In genomic region chr7:41232086-41232485, GRCh38 we compare ENCODE assay signal across 31 cellular contexts.
DNase-seq lines count a peak whose midpoint lies in the region; ATAC-seq, FAIRE-seq and TF ChIP-seq lines count a peak whose summit lies in the region.
"Had no signal": no experiment of that assay in that cellular context is flagged by ENCODE, and none has a peak within 500 bp of the region (broad histone marks: within the 10 kb centered on the region; RNA-seq: fewer than 3 reads in every experiment).

No MANE protein-coding gene starts in this region.

- H3K36me3 ChIP-seq in astrocyte (ENCODE audit: insufficient read depth, low read length), result no peaks in the 10 kb centered on the region
- H3K36me3 ChIP-seq: left lung, right lobe of liver, tibial artery had no signal

- H4K20me1 ChIP-seq in astrocyte (ENCODE audit: insufficient read depth, low read length), result no peaks in the 10 kb centered on the region

- no peaks in the 10 kb centered on the region for H3K79me2 ChIP-seq in astrocyte (ENCODE audit: insufficient read depth, low read length)
- H3K79me2 ChIP-seq: parathyroid adenoma had no signal

- no peak for TF ChIP-seq CTCF in astrocyte (IDR thresholded peaks at IDR 0.05; ENCODE audit: insufficient read depth, low read depth, low read length)
- TF ChIP-seq CTCF in fibroblast of the aortic adventitia (IDR thresholded peaks at IDR 0.05; ENCODE audit: insufficient read depth, low read length), result no peak

- no peak for FAIRE-seq in astrocyte (lab: Jason Lieb, UNC)
- FAIRE-seq: H1 had no signal

- H2AFZ ChIP-seq in astrocyte (ENCODE audit: low read depth, low read length), result no peak overlapping the region
- H2AFZ ChIP-seq: parathyroid adenoma had no signal

- peaks cover 2% of the 10 kb centered on the region for H3K36me3 Mint-ChIP-seq in astrocyte (ENCODE audit: low read depth, unreplicated experiment)
- H3K36me3 Mint-ChIP-seq: activated CD8-positive, alpha-beta memory T cell treated with anti-CD3 and anti-CD28 coated beads, Interleukin-2, amount 10 ng/mL, durations not matched to agents 7 days and 5 days; CD4-positive, CD25-positive, alpha-beta regulatory T cell had no signal

- no peak overlapping the region for H3K27ac ChIP-seq in astrocyte (ENCODE audit: low read depth, low read length)
- H3K27ac ChIP-seq: HL-60, left lung, parathyroid adenoma, right lobe of liver, tibial artery had no signal

- peaks cover 2% of the 10 kb centered on the region for H3K9me3 ChIP-seq in astrocyte (ENCODE audit: insufficient read depth, low read depth, low read length)
- H3K9me3 ChIP-seq: right lobe of liver had no signal

- no peak overlapping the region for H3K4me3 Mint-ChIP-seq in astrocyte (ENCODE audit: unreplicated experiment)
- H3K4me3 Mint-ChIP-seq: activated CD4-positive, alpha-beta T cell treated with anti-CD3 and anti-CD28 coated beads, Interleukin-2, amount 10 ng/mL, durations not matched to agents 24 days and 14 days; activated CD8-positive, alpha-beta memory T cell treated with anti-CD3 and anti-CD28 coated beads, Interleukin-2, amount 10 ng/mL, durations not matched to agents 7 days and 5 days; activated naive CD4-positive, alpha-beta T cell treated with anti-CD3 and anti-CD28 coated beads for 36 hours; activated T-cell treated with anti-CD3 and anti-CD28 coated beads, Interleukin-2, amount 50 U/mL, for 72 hours; CD4-positive, CD25-positive, alpha-beta regulatory T cell; natural killer cell treated with Interleukin-12 subunit alpha and Interleukin-12 subunit beta and Interleukin-15 and Interleukin-18, amount 100 ng/mL, for 72 hours; stimulated activated naive CD8-positive, alpha-beta T cell treated with anti-CD3 and anti-CD28 coated beads, Interleukin-15, amount 100 ng/mL, for 72 hours had no signal

- no peak overlapping the region for H3K9ac ChIP-seq in astrocyte (ENCODE audit: low read length)
- H3K9ac ChIP-seq: parathyroid adenoma had no signal

- no peaks in the 10 kb centered on the region for H3K27me3 ChIP-seq in astrocyte (ENCODE audit: insufficient read depth, low read length)
- H3K27me3 ChIP-seq: left lung, right lobe of liver, tibial artery had no signal

- peaks cover 21% of the 10 kb centered on the region for H3K9me3 Mint-ChIP-seq in astrocyte (ENCODE audit: unreplicated experiment)

- H3K4me3 ChIP-seq in astrocyte (ENCODE audit: insufficient read depth, low read depth, low read length), result no peak overlapping the region
- H3K4me3 ChIP-seq in fibroblast of the aortic adventitia (ENCODE audit: low read depth, low read length), result no peak overlapping the region
- H3K4me3 ChIP-seq: left lung, right lobe of liver, tibial artery had no signal

- H3K27me3 Mint-ChIP-seq in astrocyte (ENCODE audit: low read depth, unreplicated experiment), result no peaks in the 10 kb centered on the region
- H3K27me3 Mint-ChIP-seq: activated CD4-positive, alpha-beta T cell treated with anti-CD3 and anti-CD28 coated beads, Interleukin-2, amount 10 ng/mL, durations not matched to agents 24 days and 14 days; activated CD8-positive, alpha-beta memory T cell treated with anti-CD3 and anti-CD28 coated beads, Interleukin-2, amount 10 ng/mL, durations not matched to agents 7 days and 5 days; CD4-positive, CD25-positive, alpha-beta regulatory T cell; natural killer cell treated with Interleukin-12 subunit alpha and Interleukin-12 subunit beta and Interleukin-15 and Interleukin-18, amount 100 ng/mL, for 72 hours; stimulated activated naive CD8-positive, alpha-beta T cell treated with anti-CD3 and anti-CD28 coated beads, Interleukin-15, amount 100 ng/mL, for 72 hours had no signal

- no peaks in the 10 kb centered on the region for H3K4me1 ChIP-seq in astrocyte (ENCODE audit: insufficient read depth, low read length)
- H3K4me1 ChIP-seq: left lung, parathyroid adenoma, right lobe of liver, tibial artery had no signal

- H3K27ac Mint-ChIP-seq in astrocyte (ENCODE audit: unreplicated experiment), result peak overlapping the region; percentile 38
- H3K27ac Mint-ChIP-seq: activated CD4-positive, alpha-beta T cell treated with anti-CD3 and anti-CD28 coated beads, Interleukin-2, amount 10 ng/mL, durations not matched to agents 24 days and 14 days; activated CD8-positive, alpha-beta memory T cell treated with anti-CD3 and anti-CD28 coated beads, Interleukin-2, amount 10 ng/mL, durations not matched to agents 7 days and 5 days; activated naive CD4-positive, alpha-beta T cell treated with anti-CD3 and anti-CD28 coated beads for 36 hours; activated T-cell treated with anti-CD3 and anti-CD28 coated beads, Interleukin-2, amount 50 U/mL, for 72 hours; CD4-positive, CD25-positive, alpha-beta regulatory T cell; natural killer cell treated with Interleukin-12 subunit alpha and Interleukin-12 subunit beta and Interleukin-15 and Interleukin-18, amount 100 ng/mL, for 72 hours; stimulated activated naive CD8-positive, alpha-beta T cell treated with anti-CD3 and anti-CD28 coated beads, Interleukin-15, amount 100 ng/mL, for 72 hours had no signal

- DNase-seq in HCEC 1CT (peak; percentile 33), astrocyte (ENCODE audit: low read depth) (peak; percentile 43), fibroblast of the aortic adventitia (ENCODE audit: low read depth) (peak; percentile 48), stromal cell of bone marrow (ENCODE audit: low read depth) (peak; percentile 40), NCI-H526 (lab: John Stamatoyannopoulos, UW) (no peak), OCI-M2 (lab: John Stamatoyannopoulos, UW; ENCODE audit: unreplicated experiment) (no peak)
- DNase-seq: activated CD4-positive, alpha-beta T cell treated with anti-CD3 and anti-CD28 coated beads, Interleukin-2, amount 10 ng/mL, durations not matched to agents 24 days and 14 days; activated CD8-positive, alpha-beta memory T cell treated with anti-CD3 and anti-CD28 coated beads, Interleukin-2, amount 10 ng/mL, durations not matched to agents 7 days and 5 days; activated naive CD4-positive, alpha-beta T cell treated with anti-CD3 and anti-CD28 coated beads for 36 hours; activated T-cell treated with anti-CD3 and anti-CD28 coated beads, Interleukin-2, amount 50 U/mL, for 72 hours; anterior cingulate cortex; caudate nucleus; CD4-positive, CD25-positive, alpha-beta regulatory T cell; dermis blood vessel endothelial cell; foreskin melanocyte; left lung; midbrain; NCI-H1105; NCI-H2029; NCI-H226; NCI-H774; right lobe of liver; stimulated activated CD4-positive, alpha-beta T cell treated with anti-CD3 and anti-CD28 coated beads, Interleukin-15, amount 100 ng/mL, for 24 hours; stimulated activated naive CD8-positive, alpha-beta T cell treated with anti-CD3 and anti-CD28 coated beads, Interleukin-15, amount 100 ng/mL, for 72 hours; tibial artery had no signal

- peaks cover 14% of the 10 kb centered on the region for H3K4me1 Mint-ChIP-seq in astrocyte (ENCODE audit: low read depth, unreplicated experiment)
- H3K4me1 Mint-ChIP-seq: activated CD4-positive, alpha-beta T cell treated with anti-CD3 and anti-CD28 coated beads, Interleukin-2, amount 10 ng/mL, durations not matched to agents 24 days and 14 days; activated CD8-positive, alpha-beta memory T cell treated with anti-CD3 and anti-CD28 coated beads, Interleukin-2, amount 10 ng/mL, durations not matched to agents 7 days and 5 days; CD4-positive, CD25-positive, alpha-beta regulatory T cell; stimulated activated naive CD8-positive, alpha-beta T cell treated with anti-CD3 and anti-CD28 coated beads, Interleukin-15, amount 100 ng/mL, for 72 hours had no signal

- H3K4me2 ChIP-seq in astrocyte (ENCODE audit: low read length), result no peak overlapping the region

- no peak for ATAC-seq in HG02610 (IDR thresholded peaks at IDR 0.05; ENCODE audit: unreplicated experiment)
- ATAC-seq: activated CD8-positive, alpha-beta memory T cell treated with anti-CD3 and anti-CD28 coated beads, Interleukin-2, amount 10 ng/mL, durations not matched to agents 7 days and 5 days; activated T-cell treated with anti-CD3 and anti-CD28 coated beads, Interleukin-2, amount 50 U/mL, for 72 hours; left lung; natural killer cell treated with Interleukin-12 subunit alpha and Interleukin-12 subunit beta and Interleukin-15 and Interleukin-18, amount 100 ng/mL, for 72 hours; right lobe of liver; Right ventricle myocardium inferior; stimulated activated naive CD8-positive, alpha-beta T cell treated with anti-CD3 and anti-CD28 coated beads, Interleukin-15, amount 100 ng/mL, for 72 hours had no signal

Comparison
In these comparisons a context has a peak if more than half of its experiments do, and no peak if none do; other contexts are left out.
1. DNase-seq: peak in HCEC 1CT (single experiment), astrocyte (single experiment), fibroblast of the aortic adventitia (single experiment) and stromal cell of bone marrow (single experiment); none in NCI-H526 (0 of 2) and OCI-M2 (single experiment).